ENCODE assay signal across 8 cellular contexts in genomic region chr19:16076958-16077611, GRCh38. TPM values are rescaled to one million over a fixed set of nuclear protein-coding genes. Genes with fewer than 3 reads are reported as not detected.
DNase-seq lines count a peak whose midpoint lies in the region; ATAC-seq and TF ChIP-seq lines count a peak whose summit lies in the region.

No MANE protein-coding gene starts in this region.

- DNase-seq in SIG-M5 treated with dmso at 0.1 percent for 504 hours (lab: John Stamatoyannopoulos, UW; ENCODE audit: unreplicated experiment) = peak; percentile 22
- DNase-seq in SIG-M5 (lab: John Stamatoyannopoulos, UW) = no peak
- DNase-seq in OCI-LY7 (ENCODE audit: low spot score) = peak; percentile 59
- peak; percentile 49 for DNase-seq in MCF 10A (ENCODE audit: unreplicated experiment)
- DNase-seq in kidney tubule cell (ENCODE audit: low spot score) = peak; percentile 38
- no peak for DNase-seq in GF-D8 (lab: John Stamatoyannopoulos, UW)

- peaks cover 42% of the 10 kb centered on the region for H3K79me2 ChIP-seq in OCI-LY7 (ENCODE audit: insufficient read depth, low read depth, low read length)

- peaks cover 19% of the 10 kb centered on the region for H3K4me1 Mint-ChIP-seq in MCF 10A (ENCODE audit: insufficient read depth, unreplicated experiment)
- peaks cover 55% of the 10 kb centered on the region for H3K4me1 Mint-ChIP-seq in stimulated activated memory B cell treated with anti-CD40 and anti-IgM and Interleukin-4, amounts not matched to agents 10 μg/mL and 1 μg/mL and 100 μg/mL, for 72 hours

- POLR2A ChIA-PET in OCI-LY7 (lab: Charles Lee) (interaction anchor here (1.1 to 1.8 kb wide), 4 partner anchors 22 to 118 kb away, joined by 3 to 7 read pairs (median 6); partner anchors contain the start of gene HSH2D), MCF 10A (lab: Yijun Ruan, JAX) (interaction anchor here (0.7 to 4.7 kb wide), 9 partner anchors 10 to 240 kb away, joined by 3 to 51 read pairs (median 5); partner anchors contain the start of gene FAM32A)

- H3K36me3 ChIP-seq in OCI-LY7 (ENCODE audit: insufficient read depth, low read length) = peaks cover 20% of the 10 kb centered on the region

- peak overlapping the region; percentile 40; the same call in 1 of the 2 replicates for H2AFZ ChIP-seq in OCI-LY7 (ENCODE audit: low read length)

- peaks cover 78% of the 10 kb centered on the region for H3K36me3 Mint-ChIP-seq in MCF 10A (ENCODE audit: insufficient read depth, unreplicated experiment)
- H3K36me3 Mint-ChIP-seq in stimulated activated memory B cell treated with anti-CD40 and anti-IgM and Interleukin-4, amounts not matched to agents 10 μg/mL and 1 μg/mL and 100 μg/mL, for 72 hours = peaks cover 42% of the 10 kb centered on the region

- H3K27me3 Mint-ChIP-seq in MCF 10A (ENCODE audit: insufficient read depth, unreplicated experiment) = no peaks in the 10 kb centered on the region
- H3K27me3 Mint-ChIP-seq in stimulated activated memory B cell treated with anti-CD40 and anti-IgM and Interleukin-4, amounts not matched to agents 10 μg/mL and 1 μg/mL and 100 μg/mL, for 72 hours = no peaks in the 10 kb centered on the region

- no peaks in the 10 kb centered on the region for H3K9me3 Mint-ChIP-seq in MCF 10A (ENCODE audit: unreplicated experiment)
- H3K9me3 Mint-ChIP-seq in stimulated activated memory B cell treated with anti-CD40 and anti-IgM and Interleukin-4, amounts not matched to agents 10 μg/mL and 1 μg/mL and 100 μg/mL, for 72 hours = no peaks in the 10 kb centered on the region

- H4K20me1 ChIP-seq in OCI-LY7 (ENCODE audit: insufficient read depth, low read length) = peaks cover 10% of the 10 kb centered on the region

- peak overlapping the region; percentile 80 for H3K4me3 ChIP-seq in OCI-LY7 (ENCODE audit: low read depth, low read length, poor library complexity, severe bottlenecking)

- TF ChIP-seq CTCF in OCI-LY7 (conservative IDR thresholded peaks at IDR 0.05; ENCODE audit: low read length) (no peak), MCF 10A (IDR thresholded peaks at IDR 0.05; ENCODE audit: unreplicated experiment) (no peak)

- peaks cover 56% of the 10 kb centered on the region for H3K4me1 ChIP-seq in OCI-LY7 (ENCODE audit: insufficient read depth, low read length, poor library complexity, severe bottlenecking)

- H3K27ac Mint-ChIP-seq in MCF 10A (ENCODE audit: low read depth, unreplicated experiment) = peak overlapping the region; percentile 99
- H3K27ac Mint-ChIP-seq in stimulated activated memory B cell treated with anti-CD40 and anti-IgM and Interleukin-4, amounts not matched to agents 10 μg/mL and 1 μg/mL and 100 μg/mL, for 72 hours = peak overlapping the region; percentile 98

- H3K4me2 ChIP-seq in OCI-LY7 (ENCODE audit: low read length) = peak overlapping the region; percentile 97

- CTCF ChIA-PET in OCI-LY7 (lab: Charles Lee; ENCODE audit: unreplicated experiment) (no interaction called here), MCF 10A (lab: Yijun Ruan, JAX) (interaction anchor here (1.0 to 1.1 kb wide), 2 partner anchors 30 to 35 kb away, joined by 5 to 6 read pairs; no protein-coding TSS in a partner anchor)

- no peak for ATAC-seq in stimulated activated memory B cell treated with anti-CD40 and anti-IgM and Interleukin-4, amounts not matched to agents 10 μg/mL and 1 μg/mL and 100 μg/mL, for 72 hours
- ATAC-seq in HG03025 (IDR thresholded peaks at IDR 0.05; ENCODE audit: low FRiP score, unreplicated experiment) = no peak

- H3K4me3 Mint-ChIP-seq in MCF 10A (ENCODE audit: unreplicated experiment) = peak overlapping the region; percentile 71
- H3K4me3 Mint-ChIP-seq in stimulated activated memory B cell treated with anti-CD40 and anti-IgM and Interleukin-4, amounts not matched to agents 10 μg/mL and 1 μg/mL and 100 μg/mL, for 72 hours = peak overlapping the region; percentile 88

- BruUV-seq in OCI-LY7 (replicated peaks; lab: Mats Ljungman, UMichigan) (no TSS peak), MCF 10A (replicated peaks; lab: Mats Ljungman, UMichigan) (no TSS peak)

- intact Hi-C loops in OCI-LY7 (cut with micrococcal nuclease; ENCODE audit: unreplicated experiment) = loop anchor here (5.0 to 10.0 kb wide), 2 partner anchors 368 to 510 kb away; no protein-coding TSS in a partner anchor
- intact Hi-C loops in MCF 10A (cut with micrococcal nuclease) = no loop called here

- H3K27ac ChIP-seq in OCI-LY7 (ENCODE audit: low read depth, low read length, poor library complexity, severe bottlenecking) = peak overlapping the region; percentile 96

- H3K9me3 ChIP-seq in OCI-LY7 (ENCODE audit: low read length) = no peaks in the 10 kb centered on the region

- H3K9me2 ChIP-seq in OCI-LY7 (ENCODE audit: insufficient read depth, low read length) = no peaks in the 10 kb centered on the region

RNA-seq across cellular contexts. Expression of gene TPM4, which starts 0.8 kb away (rescaled TPM):
- total RNA-seq in OCI-LY7 (2014; rRNA removed; shearing (Covaris generic)) = 111 and 134 TPM in 2 replicates
- total RNA-seq in OCI-LY7 (2022) = 98.1 and 108 TPM in 2 replicates
- total RNA-seq in MCF 10A (2022) = 355 and 424 TPM in 2 replicates

RNA-seq across cellular contexts. Expression of gene RAB8A, which starts 34.6 kb away (rescaled TPM):
- total RNA-seq in OCI-LY7 (2014; rRNA removed; shearing (Covaris generic)) = 64.9 and 69.1 TPM in 2 replicates
- total RNA-seq in OCI-LY7 (2022) (124 and 138 TPM in 2 replicates), MCF 10A (2022) (41.6 and 50.1 TPM in 2 replicates)

Comparison
In these comparisons a context has a peak if more than half of its experiments do, and no peak if none do; other contexts are left out.
1. DNase-seq: peak in SIG-M5 treated with dmso at 0.1 percent for 504 hours (single experiment), OCI-LY7 (single experiment), MCF 10A (single experiment) and kidney tubule cell (single experiment); none in SIG-M5 (single experiment) and GF-D8 (single experiment).